In the genomic region with DNA sequence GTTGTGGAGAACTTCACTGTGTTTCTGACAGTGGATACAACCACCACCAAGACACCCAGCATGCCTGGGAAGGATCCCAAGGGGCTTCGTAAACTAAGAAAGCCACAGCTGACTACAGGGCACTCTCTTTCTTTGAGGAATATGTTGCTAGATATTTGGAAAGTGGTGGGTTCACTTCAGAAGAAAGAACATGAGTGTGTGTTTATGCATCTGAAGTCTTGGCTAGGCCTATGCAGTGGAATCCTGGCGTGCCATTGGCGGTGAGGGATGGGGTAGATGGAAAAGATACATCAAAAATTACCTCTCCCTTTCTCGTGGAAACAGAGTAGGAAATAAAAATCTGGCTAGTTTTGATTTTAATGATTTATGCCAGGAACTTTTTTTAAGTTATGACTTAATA, we compare ENCODE assay signal across 16 cellular contexts.
DNase-seq lines count a peak whose midpoint lies in the region; TF ChIP-seq lines count a peak whose summit lies in the region.
"Had no signal": no experiment of that assay in that cellular context is flagged by ENCODE, and none has a peak within 500 bp of the region (broad histone marks: within the 10 kb centered on the region; RNA-seq: fewer than 3 reads in every experiment).

No MANE protein-coding gene starts in this region.

- H3K27ac Mint-ChIP-seq in activated CD4-positive, alpha-beta memory T cell treated with anti-CD3 and anti-CD28 coated beads for 36 hours = no peak overlapping the region
- H3K27ac Mint-ChIP-seq: activated CD4-positive, alpha-beta memory T cell treated with anti-CD3 and anti-CD28 coated beads, Interleukin-2, amount 10 ng/mL, durations not matched to agents 7 days and 5 days had no signal

- peaks cover 63% of the 10 kb centered on the region for H3K79me2 ChIP-seq in GM23248 (ENCODE audit: insufficient read depth)
- peaks cover 21% of the 10 kb centered on the region for H3K79me2 ChIP-seq in hepatocyte
- peaks cover 61% of the 10 kb centered on the region for H3K79me2 ChIP-seq in smooth muscle cell (ENCODE audit: low read depth)
- H3K79me2 ChIP-seq in Karpas-422 (ENCODE audit: low read length) = no peaks in the 10 kb centered on the region

- intact Hi-C loops in activated CD4-positive, alpha-beta memory T cell treated with anti-CD3 and anti-CD28 coated beads for 36 hours (cut with micrococcal nuclease) = no loop called here

- H3K27ac ChIP-seq in GM23248 = peak overlapping the region; percentile 75; the same call in 1 of the 2 replicates
- H3K27ac ChIP-seq in duodenal mucosa (ENCODE audit: low read depth, low read length) = no peak overlapping the region
- peak overlapping the region; percentile 29 for H3K27ac ChIP-seq in hepatocyte
- H3K27ac ChIP-seq in smooth muscle cell (ENCODE audit: low read depth) = peak overlapping the region; percentile 84
- H3K27ac ChIP-seq in Karpas-422 (ENCODE audit: low read length) = no peak overlapping the region
- H3K27ac ChIP-seq: upper lobe of left lung had no signal

- H3K27me3 ChIP-seq in GM23248 (replicated peaks; ENCODE audit: insufficient read depth) = no peaks in the 10 kb centered on the region
- no peaks in the 10 kb centered on the region for H3K27me3 ChIP-seq in duodenal mucosa (ENCODE audit: control insufficient read depth in 1 of 2, insufficient read depth in 2 of 2, low read length in 2 of 2)
- no peaks in the 10 kb centered on the region for H3K27me3 ChIP-seq in hepatocyte
- no peaks in the 10 kb centered on the region for H3K27me3 ChIP-seq in smooth muscle cell (ENCODE audit: low read depth)
- H3K27me3 ChIP-seq in Karpas-422 (ENCODE audit: low read length) = no peaks in the 10 kb centered on the region
- H3K27me3 ChIP-seq: BE2C, upper lobe of left lung had no signal

- peak; percentile 16 for DNase-seq in GM23248
- no peak for DNase-seq in hepatocyte (ENCODE audit: low spot score)
- DNase-seq in smooth muscle cell (lab: John Stamatoyannopoulos, UW; ENCODE audit: unreplicated experiment) = no peak
- no peak for DNase-seq in NCI-H2196 (lab: John Stamatoyannopoulos, UW; ENCODE audit: unreplicated experiment)
- DNase-seq in activated CD4-positive, alpha-beta memory T cell treated with anti-CD3 and anti-CD28 coated beads for 36 hours = no peak
- DNase-seq in NCI-H1417 treated with DMSO at 0.1 percent for 48 hours (lab: John Stamatoyannopoulos, UW) = no peak
- no peak for DNase-seq in Karpas-422
- DNase-seq: activated CD4-positive, alpha-beta memory T cell treated with anti-CD3 and anti-CD28 coated beads, Interleukin-2, amount 10 ng/mL, durations not matched to agents 7 days and 5 days; activated effector memory CD4-positive, alpha-beta T cell treated with anti-CD3 and anti-CD28 coated beads, Interleukin-2, amount 50 U/mL, for 16 hours; BE2C; NCI-H187 treated with DMSO at 0.1 percent for 48 hours; NCI-H526; OCI-M1; stimulated activated CD4-positive, alpha-beta T cell treated with anti-CD3 and anti-CD28 coated beads, Interleukin-1b, Interleukin-23, amount 100 ng/mL, for 48 hours; upper lobe of left lung had no signal

- no peaks in the 10 kb centered on the region for H3K9me3 Mint-ChIP-seq in activated CD4-positive, alpha-beta memory T cell treated with anti-CD3 and anti-CD28 coated beads for 36 hours
- H3K9me3 Mint-ChIP-seq: activated CD4-positive, alpha-beta memory T cell treated with anti-CD3 and anti-CD28 coated beads, Interleukin-2, amount 10 ng/mL, durations not matched to agents 7 days and 5 days had no signal

- H3K36me3 Mint-ChIP-seq in activated CD4-positive, alpha-beta memory T cell treated with anti-CD3 and anti-CD28 coated beads for 36 hours = no peaks in the 10 kb centered on the region

- peak overlapping the region; percentile 24; the same call in 1 of the 2 replicates for H2AFZ ChIP-seq in GM23248
- H2AFZ ChIP-seq in hepatocyte = no peak overlapping the region
- H2AFZ ChIP-seq in smooth muscle cell (ENCODE audit: low read depth) = no peak overlapping the region
- H2AFZ ChIP-seq in Karpas-422 (ENCODE audit: low read length) = no peak overlapping the region

- in situ Hi-C loops in GM23248 (cut with MboI) = no loop called here

- H3K4me3 Mint-ChIP-seq in activated CD4-positive, alpha-beta memory T cell treated with anti-CD3 and anti-CD28 coated beads for 36 hours = no peak overlapping the region
- H3K4me3 Mint-ChIP-seq: activated CD4-positive, alpha-beta memory T cell treated with anti-CD3 and anti-CD28 coated beads, Interleukin-2, amount 10 ng/mL, durations not matched to agents 7 days and 5 days had no signal

- TF ChIP-seq CTCF in hepatocyte (IDR thresholded peaks at IDR 0.05; ENCODE audit: poor library complexity) (no peak), smooth muscle cell (IDR thresholded peaks at IDR 0.05; ENCODE audit: borderline replicate concordance, insufficient read depth, poor library complexity, severe bottlenecking) (no peak)

- H3K9me2 ChIP-seq in GM23248 (ENCODE audit: insufficient read depth) (no peaks in the 10 kb centered on the region), hepatocyte (replicated peaks; ENCODE audit: insufficient read depth) (no peaks in the 10 kb centered on the region), Karpas-422 (replicated peaks; ENCODE audit: insufficient read depth, low read length) (no peaks in the 10 kb centered on the region)

- H3K27me3 Mint-ChIP-seq in activated CD4-positive, alpha-beta memory T cell treated with anti-CD3 and anti-CD28 coated beads for 36 hours = peaks cover 9% of the 10 kb centered on the region

- H3K4me1 Mint-ChIP-seq in activated CD4-positive, alpha-beta memory T cell treated with anti-CD3 and anti-CD28 coated beads for 36 hours (ENCODE audit: low read depth) = no peaks in the 10 kb centered on the region
- H3K4me1 Mint-ChIP-seq: activated CD4-positive, alpha-beta memory T cell treated with anti-CD3 and anti-CD28 coated beads, Interleukin-2, amount 10 ng/mL, durations not matched to agents 7 days and 5 days had no signal

- H3K36me3 ChIP-seq in GM23248 (ENCODE audit: low read depth) (no peaks in the 10 kb centered on the region), duodenal mucosa (ENCODE audit: control insufficient read depth in 1 of 2, insufficient read depth in 2 of 2, low read length in 2 of 2) (no peaks in the 10 kb centered on the region), hepatocyte (replicated peaks; ENCODE audit: insufficient read depth, low read depth) (no peaks in the 10 kb centered on the region), smooth muscle cell (ENCODE audit: low read depth) (no peaks in the 10 kb centered on the region), Karpas-422 (ENCODE audit: insufficient read depth, low read length) (no peaks in the 10 kb centered on the region)
- H3K36me3 ChIP-seq: BE2C, upper lobe of left lung had no signal

- H3K4me3 ChIP-seq in GM23248 = peak overlapping the region; percentile 71
- peak overlapping the region; percentile 37 to 53 for H3K4me3 ChIP-seq in duodenal mucosa (ENCODE audit: low read depth in 1 of 2, low read length in 2 of 2)
- no peak overlapping the region for H3K4me3 ChIP-seq in hepatocyte
- peak overlapping the region; percentile 49 for H3K4me3 ChIP-seq in smooth muscle cell
- H3K4me3 ChIP-seq in Karpas-422 (ENCODE audit: low read length) = no peak overlapping the region

- peak overlapping the region; percentile 92 for H3K4me2 ChIP-seq in GM23248 (ENCODE audit: unreplicated experiment)
- H3K4me2 ChIP-seq in hepatocyte = peak overlapping the region; percentile 59
- H3K4me2 ChIP-seq in smooth muscle cell = peak overlapping the region; percentile 90
- no peak overlapping the region for H3K4me2 ChIP-seq in Karpas-422 (ENCODE audit: low read depth, low read length, poor library complexity, severe bottlenecking)

- 86 to 87% methylated on average over 4 of the region's 4 CpGs for WGBS in GM23248 (ENCODE audit: low coverage in 1 of 2, low lambda C conversion rate in 2 of 2, missing lambda C conversion rate in 2 of 2), 2 experiments
- 86% methylated on average over 4 of the region's 4 CpGs for WGBS in hepatocyte (ENCODE audit: low lambda C conversion rate, missing lambda C conversion rate)
- WGBS in smooth muscle cell (ENCODE audit: low lambda C conversion rate) = 81% methylated on average over 4 of the region's 4 CpGs

- peaks cover 36% of the 10 kb centered on the region for H3F3A ChIP-seq in GM23248 (ENCODE audit: insufficient read depth)
- H3F3A ChIP-seq in smooth muscle cell (ENCODE audit: low read depth) = peaks cover 6% of the 10 kb centered on the region

- H3K4me1 ChIP-seq in GM23248 (ENCODE audit: insufficient read depth) (peaks cover 56% of the 10 kb centered on the region), duodenal mucosa (ENCODE audit: control insufficient read depth in 1 of 2, insufficient read depth in 2 of 2, low read length in 2 of 2) (no peaks in the 10 kb centered on the region), hepatocyte (ENCODE audit: insufficient read depth) (peaks cover 14% of the 10 kb centered on the region), smooth muscle cell (ENCODE audit: low read depth) (no peaks in the 10 kb centered on the region), Karpas-422 (ENCODE audit: low read length) (no peaks in the 10 kb centered on the region)
- H3K4me1 ChIP-seq: BE2C had no signal

- CTCF ChIA-PET in activated CD4-positive, alpha-beta memory T cell treated with anti-CD3 and anti-CD28 coated beads for 36 hours (lab: Charles Lee) = no interaction called here

- no peaks in the 10 kb centered on the region for H4K20me1 ChIP-seq in GM23248 (ENCODE audit: insufficient read depth)
- no peaks in the 10 kb centered on the region for H4K20me1 ChIP-seq in hepatocyte (ENCODE audit: insufficient read depth, poor library complexity, severe bottlenecking)
- H4K20me1 ChIP-seq in smooth muscle cell (ENCODE audit: low read depth) = no peaks in the 10 kb centered on the region
- H4K20me1 ChIP-seq in Karpas-422 (ENCODE audit: insufficient read depth, low read depth, low read length) = no peaks in the 10 kb centered on the region

- H3K9ac ChIP-seq in GM23248 = peak overlapping the region; percentile 78
- H3K9ac ChIP-seq in duodenal mucosa (ENCODE audit: low read depth in 1 of 2, low read length in 2 of 2) = no peak overlapping the region
- peak overlapping the region; percentile 44 for H3K9ac ChIP-seq in smooth muscle cell (ENCODE audit: low read depth)
- no peak overlapping the region for H3K9ac ChIP-seq in Karpas-422 (ENCODE audit: low read length)

- H3K9me3 ChIP-seq in GM23248 (ENCODE audit: low read depth) (no peaks in the 10 kb centered on the region), duodenal mucosa (ENCODE audit: control insufficient read depth in 1 of 2, low read length in 2 of 2) (no peaks in the 10 kb centered on the region), hepatocyte (ENCODE audit: low read depth) (no peaks in the 10 kb centered on the region), smooth muscle cell (replicated peaks; ENCODE audit: low read depth) (no peaks in the 10 kb centered on the region), Karpas-422 (ENCODE audit: low read length) (no peaks in the 10 kb centered on the region)
- H3K9me3 ChIP-seq: BE2C, upper lobe of left lung had no signal

- POLR2A ChIA-PET in activated CD4-positive, alpha-beta memory T cell treated with anti-CD3 and anti-CD28 coated beads for 36 hours (lab: Charles Lee) = no interaction called here

Comparison
In these comparisons a context has a peak if more than half of its experiments do, and no peak if none do; other contexts are left out.
1. H3K27ac ChIP-seq: peak in GM23248 (single experiment), hepatocyte (single experiment) and smooth muscle cell (single experiment); none in duodenal mucosa (single experiment) and Karpas-422 (single experiment).
2. H3K4me3 ChIP-seq: peak in GM23248 (single experiment), duodenal mucosa (2 of 2) and smooth muscle cell (single experiment); none in hepatocyte (single experiment) and Karpas-422 (single experiment).
3. H3K9ac ChIP-seq: peak in GM23248 (single experiment) and smooth muscle cell (single experiment); none in duodenal mucosa (0 of 2) and Karpas-422 (single experiment).